Comparison of ENCODE assay signal across 9 cellular contexts in the genomic region with DNA sequence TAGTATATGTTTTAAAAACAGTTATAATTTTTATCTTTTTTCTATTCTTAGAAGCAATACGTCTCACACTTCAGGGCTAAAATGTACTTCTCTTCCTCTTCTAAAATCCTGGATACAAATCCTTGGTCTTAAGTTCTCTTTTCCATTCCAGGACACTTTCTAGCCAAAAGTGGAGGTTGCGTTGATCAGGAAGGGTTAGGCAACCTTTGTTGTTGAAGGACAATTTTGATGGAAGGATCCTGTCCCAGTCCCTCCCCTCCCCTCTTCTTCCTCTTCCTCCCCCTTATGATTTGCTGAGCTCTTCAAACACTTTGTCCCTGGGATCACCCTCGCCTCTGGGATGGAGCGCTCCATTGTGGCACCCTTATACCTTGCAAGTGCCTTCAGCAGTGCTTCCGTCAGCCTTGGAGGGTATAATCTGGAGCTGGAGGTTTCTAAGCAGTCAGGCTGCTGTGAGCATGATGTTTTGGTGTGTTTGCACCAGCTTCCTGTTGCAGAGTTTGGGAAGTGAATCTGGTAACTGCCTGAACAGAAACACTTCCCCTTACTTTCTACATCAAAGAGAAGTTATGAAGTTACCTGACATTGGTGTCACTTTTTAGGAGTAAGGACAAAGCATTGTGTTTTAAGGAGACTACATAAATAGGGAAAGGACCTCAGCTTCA.
A peak's percentile ranks its signal among the peaks of the same experiment; 100 is the strongest.
DNase-seq lines count a peak whose midpoint lies in the region; ATAC-seq, FAIRE-seq and TF ChIP-seq lines count a peak whose summit lies in the region.
"Had no signal": no experiment of that assay in that cellular context is flagged by ENCODE, and none has a peak within 500 bp of the region (broad histone marks: within the 10 kb centered on the region; RNA-seq: fewer than 3 reads in every experiment).

No MANE protein-coding gene starts in this region.

- H3K9me3 Mint-ChIP-seq in glutamatergic neuron (ENCODE audit: unreplicated experiment) = peaks cover 2% of the 10 kb centered on the region

- no peak for FAIRE-seq in K562 (lab: Jason Lieb, UNC)

- TF ChIP-seq POLR2A in K562 (conservative IDR thresholded peaks at IDR 0.05) (no peak), gastrocnemius medialis (IDR thresholded peaks at IDR 0.05) (no peak)

- H3K27ac Mint-ChIP-seq in glutamatergic neuron (ENCODE audit: unreplicated experiment) = no peak overlapping the region

- no peaks in the 10 kb centered on the region for H3K36me3 Mint-ChIP-seq in glutamatergic neuron (ENCODE audit: unreplicated experiment)

- no peak for TF ChIP-seq RAD21 in K562 (CRISPR knock-in tag; conservative IDR thresholded peaks at IDR 0.05 in 1 of 2, IDR thresholded peaks at IDR 0.05 in 1 of 2)

- H3K4me1 ChIP-seq in K562 (replicated peaks in 1 of 2; ENCODE audit: control insufficient read depth in 2 of 2, insufficient read depth in 2 of 2, low read length in 2 of 2) (peaks cover 0 to 24% of the 10 kb centered on the region in 2 experiments), gastrocnemius medialis (peaks cover 50 to 67% of the 10 kb centered on the region in 2 donors)

- DNase-seq in K562 (ENCODE audit: extremely low read depth in 1 of 4, low spot score in 3 of 4) = no peak
- no peak for DNase-seq in gastrocnemius medialis
- no peak for DNase-seq in NCI-H2227 (lab: John Stamatoyannopoulos, UW; ENCODE audit: unreplicated experiment)
- DNase-seq in stimulated activated CD8-positive, alpha-beta memory T cell treated with anti-CD3 and anti-CD28 coated beads, Interleukin-4, amount 100 ng/mL, for 48 hours = no peak
- DNase-seq in glutamatergic neuron = no peak
- DNase-seq: occipital lobe had no signal

- H3K4me2 ChIP-seq in K562 (ENCODE audit: insufficient read depth, low read length) = no peak overlapping the region

- TF ChIP-seq CTCF in K562 (IDR thresholded peaks at IDR 0.05 in 2 of 3, conservative IDR thresholded peaks at IDR 0.05 in 1 of 3; ENCODE audit: insufficient read depth in 2 of 3, low read depth in 1 of 3, low read length in 3 of 3) (no peak), gastrocnemius medialis (IDR thresholded peaks at IDR 0.05 in 4 of 5, conservative IDR thresholded peaks at IDR 0.05 in 1 of 5) (no peak), glutamatergic neuron (IDR thresholded peaks at IDR 0.05; ENCODE audit: partially characterized antibody, unreplicated experiment) (no peak)

- H3K27me3 ChIP-seq in K562 (ENCODE audit: control insufficient read depth in 2 of 2, insufficient read depth in 2 of 2, low read length in 2 of 2) (no peaks in the 10 kb centered on the region), gastrocnemius medialis (no peaks in the 10 kb centered on the region)

- H4K20me1 ChIP-seq in K562 (replicated peaks; ENCODE audit: control insufficient read depth, insufficient read depth, low read length) = no peaks in the 10 kb centered on the region

- H3K9me3 ChIP-seq in KOPT-K1 (ENCODE audit: insufficient read depth, low read length, poor library complexity, severe bottlenecking) (peaks cover 6% of the 10 kb centered on the region), K562 (replicated peaks; ENCODE audit: control insufficient read depth, insufficient read depth, low read depth, low read length) (no peaks in the 10 kb centered on the region), gastrocnemius medialis (no peaks in the 10 kb centered on the region)

- no peaks in the 10 kb centered on the region for H3K27me3 Mint-ChIP-seq in glutamatergic neuron (ENCODE audit: unreplicated experiment)

- POLR2A ChIA-PET in K562 (lab: Yijun Ruan, JAX) = interaction anchor here (0.6 to 1.3 kb wide), 2 partner anchors 13 to 24 kb away, joined by 3 read pairs; no protein-coding TSS in a partner anchor

- ATAC-seq in GM18868 (IDR thresholded peaks at IDR 0.05; ENCODE audit: unreplicated experiment) (peak; percentile 72), K562 (no peak), gastrocnemius medialis (no peak), HG03095 (IDR thresholded peaks at IDR 0.05; ENCODE audit: unreplicated experiment) (no peak)

- H3K27ac ChIP-seq in KOPT-K1 (ENCODE audit: low read depth, low read length, poor library complexity, severe bottlenecking) (peak overlapping the region; percentile 81), K562 (ENCODE audit: extremely low read depth, low read depth, low read length) (no peak overlapping the region), gastrocnemius medialis (peak overlapping the region; percentile 6 to 82 (median 44))

- H3K9me1 ChIP-seq in K562 (ENCODE audit: control insufficient read depth, insufficient read depth, low read length) = no peaks in the 10 kb centered on the region

- H3K4me3 ChIP-seq in K562 (no peak overlapping the region), gastrocnemius medialis (no peak overlapping the region)

- no peaks in the 10 kb centered on the region for H3K4me1 Mint-ChIP-seq in glutamatergic neuron (ENCODE audit: low read depth, unreplicated experiment)

- no peak overlapping the region for H3K4me3 Mint-ChIP-seq in glutamatergic neuron (ENCODE audit: unreplicated experiment)

- H3K9ac ChIP-seq in K562 (ENCODE audit: insufficient read depth in 1 of 2, low read depth in 2 of 2, low read length in 2 of 2) = no peak overlapping the region

- intact Hi-C loops in K562 (cut with micrococcal nuclease) = no loop called here
- intact Hi-C loops in gastrocnemius medialis (cut with DNase I; ENCODE audit: low total_unique reads) = loop anchor here (5.0 kb wide), 1 partner anchor 202 kb away; no protein-coding TSS in a partner anchor

- CTCF ChIA-PET in K562 (lab: Yijun Ruan, JAX; ENCODE audit: low intra/inter-chr PET ratio) = no interaction called here

- WGBS in K562 (ENCODE audit: insufficient coverage, low coverage, missing lambda C conversion rate) = 67% methylated on average over 5 of the region's 5 CpGs

- H3K36me3 ChIP-seq in KOPT-K1 (ENCODE audit: insufficient read depth, low read length) (no peaks in the 10 kb centered on the region), K562 (ENCODE audit: control insufficient read depth, insufficient read depth, low read length) (no peaks in the 10 kb centered on the region), gastrocnemius medialis (no peaks in the 10 kb centered on the region)

- BruUV-seq in K562 (replicated peaks; lab: Mats Ljungman, UMichigan) = no TSS peak

- H3K79me2 ChIP-seq in K562 (ENCODE audit: control insufficient read depth, insufficient read depth, low read length) = no peaks in the 10 kb centered on the region

- TF ChIP-seq EP300 in K562 (IDR thresholded peaks at IDR 0.05; ENCODE audit: low read length) = no peak

- H2AFZ ChIP-seq in K562 (ENCODE audit: low read depth, low read length) = 0 out of 2 replicates have a peak overlapping the region, but pooled peaks have one; percentile 43

- in situ Hi-C loops in K562 (cut with MboI) = no loop called here
- in situ Hi-C loops in gastrocnemius medialis (cut with MboI; ENCODE audit: low sequenced_read_pairs in 4 of 4) = no loop called here

TF ChIP-seq in K562, 482 proteins besides CTCF, POLR2A, EP300 and RAD21 (continues in another document):
- TF ChIP-seq ELK3 (CRISPR knock-in tag; IDR thresholded peaks at IDR 0.05) (no peak), XRCC5 (IDR thresholded peaks at IDR 0.05; ENCODE audit: low read depth, low read length) (no peak), ZNF57 (CRISPR knock-in tag; IDR thresholded peaks at IDR 0.05) (no peak), POLR2G (IDR thresholded peaks at IDR 0.05; ENCODE audit: low read depth, low read length) (no peak), GTF2E2 (tag; IDR thresholded peaks at IDR 0.05) (no peak), ZFP1 (CRISPR knock-in tag; IDR thresholded peaks at IDR 0.05) (no peak), RUNX1 (IDR thresholded peaks at IDR 0.05; ENCODE audit: low read depth) (no peak), BCL6 (CRISPR knock-in tag; IDR thresholded peaks at IDR 0.05) (no peak), CC2D1A (IDR thresholded peaks at IDR 0.05) (no peak), TCF7L2 (IDR thresholded peaks at IDR 0.05; ENCODE audit: low read depth, low read length) (no peak), ZNF311 (CRISPR knock-in tag; IDR thresholded peaks at IDR 0.05) (no peak), HNRNPLL (IDR thresholded peaks at IDR 0.05; ENCODE audit: low read depth, low read length, poor library complexity, severe bottlenecking) (no peak)
- TF ChIP-seq, protein P1, sequence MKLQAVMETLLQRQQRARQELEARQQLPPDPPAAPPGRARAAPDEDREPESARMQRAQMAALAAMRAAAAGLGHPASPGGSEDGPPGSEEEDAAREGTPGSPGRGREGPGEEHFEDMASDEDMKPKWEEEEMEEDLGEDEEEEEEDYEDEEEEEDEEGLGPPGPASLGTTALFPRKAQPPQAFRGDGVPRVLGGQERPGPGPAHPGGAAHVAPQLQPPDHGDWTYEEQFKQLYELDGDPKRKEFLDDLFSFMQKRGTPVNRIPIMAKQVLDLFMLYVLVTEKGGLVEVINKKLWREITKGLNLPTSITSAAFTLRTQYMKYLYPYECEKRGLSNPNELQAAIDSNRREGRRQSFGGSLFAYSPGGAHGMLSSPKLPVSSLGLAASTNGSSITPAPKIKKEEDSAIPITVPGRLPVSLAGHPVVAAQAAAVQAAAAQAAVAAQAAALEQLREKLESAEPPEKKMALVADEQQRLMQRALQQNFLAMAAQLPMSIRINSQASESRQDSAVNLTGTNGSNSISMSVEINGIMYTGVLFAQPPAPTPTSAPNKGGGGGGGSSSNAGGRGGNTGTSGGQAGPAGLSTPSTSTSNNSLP (IDR thresholded peaks at IDR 0.05; ENCODE audit: borderline replicate concordance, low read depth, low read length) = no peak
- TF ChIP-seq, protein P2, sequence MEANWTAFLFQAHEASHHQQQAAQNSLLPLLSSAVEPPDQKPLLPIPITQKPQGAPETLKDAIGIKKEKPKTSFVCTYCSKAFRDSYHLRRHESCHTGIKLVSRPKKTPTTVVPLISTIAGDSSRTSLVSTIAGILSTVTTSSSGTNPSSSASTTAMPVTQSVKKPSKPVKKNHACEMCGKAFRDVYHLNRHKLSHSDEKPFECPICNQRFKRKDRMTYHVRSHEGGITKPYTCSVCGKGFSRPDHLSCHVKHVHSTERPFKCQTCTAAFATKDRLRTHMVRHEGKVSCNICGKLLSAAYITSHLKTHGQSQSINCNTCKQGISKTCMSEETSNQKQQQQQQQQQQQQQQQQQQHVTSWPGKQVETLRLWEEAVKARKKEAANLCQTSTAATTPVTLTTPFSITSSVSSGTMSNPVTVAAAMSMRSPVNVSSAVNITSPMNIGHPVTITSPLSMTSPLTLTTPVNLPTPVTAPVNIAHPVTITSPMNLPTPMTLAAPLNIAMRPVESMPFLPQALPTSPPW (CRISPR knock-in tag; IDR thresholded peaks at IDR 0.05) = no peak
